In the genomic region with DNA sequence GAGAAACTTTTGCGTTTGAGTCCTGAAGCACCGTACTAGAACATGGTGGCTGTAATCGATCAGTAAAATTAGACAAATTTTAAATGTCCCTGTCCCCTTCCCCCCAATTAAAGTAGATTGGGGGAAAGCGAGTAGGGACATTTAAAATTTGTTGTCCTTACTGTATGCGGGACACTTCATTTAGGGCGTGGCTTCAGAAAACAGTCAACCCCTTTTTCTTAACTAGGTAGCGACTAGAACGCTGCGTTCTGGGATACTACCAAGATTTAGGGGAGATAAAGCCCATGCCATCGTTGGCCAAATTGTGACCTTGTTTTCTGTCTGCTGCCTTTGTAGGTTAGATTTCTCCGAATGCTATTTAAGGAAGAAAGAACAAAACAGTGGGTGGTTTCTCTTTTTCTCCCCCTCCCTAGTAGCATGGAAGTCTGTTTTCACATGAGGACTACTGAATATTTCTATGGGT, we compare ENCODE assay signal across 8 cellular contexts. TPM values are rescaled to one million over a fixed set of nuclear protein-coding genes. Genes with fewer than 3 reads are reported as not detected.
DNase-seq lines count a peak whose midpoint lies in the region; ATAC-seq and TF ChIP-seq lines count a peak whose summit lies in the region.

No MANE protein-coding gene starts in this region.

- in situ Hi-C loops in brain microvascular endothelial cell (cut with HindIII; ENCODE audit: low pct_ligation_motif_present, low sequenced_read_pairs): no loop called here

- H3K27ac Mint-ChIP-seq in mesothelial cell of epicardium: peak overlapping the region; percentile 93

- no peaks in the 10 kb centered on the region for H3K9me2 ChIP-seq in Loucy (replicated peaks; ENCODE audit: low read depth, low read length)

- H3K9ac ChIP-seq in Loucy (ENCODE audit: low read depth, low read length, poor library complexity, severe bottlenecking): peak overlapping the region; percentile 95

- H3K27ac ChIP-seq in brain microvascular endothelial cell: peak overlapping the region; percentile 39

- H3K36me3 ChIP-seq in Loucy (ENCODE audit: insufficient read depth, low read length) (peaks cover 46% of the 10 kb centered on the region), brain microvascular endothelial cell (replicated peaks) (peaks cover 8% of the 10 kb centered on the region)

- peaks cover 47% of the 10 kb centered on the region for H3K4me1 Mint-ChIP-seq in mesothelial cell of epicardium

- no peak overlapping the region for H2AFZ ChIP-seq in Loucy (ENCODE audit: low read length)

- H3K4me2 ChIP-seq in Loucy (ENCODE audit: low read depth, low read length, poor library complexity, severe bottlenecking): peak overlapping the region; percentile 90

- H3K4me3 ChIP-seq in Loucy (ENCODE audit: low read length, poor library complexity, severe bottlenecking) (peak overlapping the region; percentile 98), brain microvascular endothelial cell (ENCODE audit: low read depth, low read length) (peak overlapping the region; percentile 87)

- peaks cover 20% of the 10 kb centered on the region for H3F3A ChIP-seq in Loucy (ENCODE audit: low read depth)

- H3K9me3 Mint-ChIP-seq in mesothelial cell of epicardium: no peaks in the 10 kb centered on the region

- H3K27me3 ChIP-seq in Loucy (ENCODE audit: insufficient read depth, low read length, poor library complexity, severe bottlenecking) (peaks cover 8% of the 10 kb centered on the region), brain microvascular endothelial cell (replicated peaks) (no peaks in the 10 kb centered on the region)

- TF ChIP-seq CTCF in Loucy (conservative IDR thresholded peaks at IDR 0.05; ENCODE audit: low read length) (no peak), brain microvascular endothelial cell (IDR thresholded peaks at IDR 0.05; ENCODE audit: low read depth, low read length, missing control alignments) (no peak), mesothelial cell of epicardium (IDR thresholded peaks at IDR 0.05; ENCODE audit: unreplicated experiment) (no peak)

- peaks cover 7% of the 10 kb centered on the region for H3K36me3 Mint-ChIP-seq in mesothelial cell of epicardium

- no peak for ATAC-seq in HG02798 (IDR thresholded peaks at IDR 0.05; ENCODE audit: poor library complexity, unreplicated experiment)

- peaks cover 75% of the 10 kb centered on the region for H3K79me2 ChIP-seq in Loucy (ENCODE audit: insufficient read depth, low read length)

- peaks cover 59% of the 10 kb centered on the region for H4K20me1 ChIP-seq in Loucy (ENCODE audit: insufficient read depth, low read length, poor library complexity, severe bottlenecking)

- no peaks in the 10 kb centered on the region for H3K27me3 Mint-ChIP-seq in mesothelial cell of epicardium (ENCODE audit: low read depth)

- peak overlapping the region; percentile 95 for H3K4me3 Mint-ChIP-seq in mesothelial cell of epicardium

- peaks cover 48% of the 10 kb centered on the region for H3K4me1 ChIP-seq in Loucy (ENCODE audit: insufficient read depth, low read length, poor library complexity, severe bottlenecking)

- DNase-seq in ELF-1 (ENCODE audit: low read depth, low spot score) (peak; percentile 36), brain microvascular endothelial cell (no peak), mesothelial cell of epicardium (ENCODE audit: low spot score in 2 of 2, unreplicated experiment in 2 of 2) (no peak), iPS-NIHi7 (ENCODE audit: extremely low spot score) (no peak), HuH-7 (ENCODE audit: low spot score) (no peak), islet precursor cell (no peak)

- H3K9me3 ChIP-seq in Loucy (ENCODE audit: insufficient read depth, low read depth, low read length): no peaks in the 10 kb centered on the region

RNA-seq across cellular contexts. Expression of gene CKS2, which starts 1.2 kb away (rescaled TPM):
- total RNA-seq in mesothelial cell of epicardium: 54.5 to 57.6 TPM (median 54.9 TPM) in 3 replicates

RNA-seq across cellular contexts. Expression of gene SECISBP2, which starts 6.1 kb away (rescaled TPM):
- total RNA-seq in mesothelial cell of epicardium: 71.3 to 78.0 TPM (median 75.2 TPM) in 3 replicates
